In genomic region chrX:84487365-84488353, GRCh38 we compare ENCODE assay signal across 15 cellular contexts. TPM values are rescaled to one million over a fixed set of nuclear protein-coding genes. Genes with fewer than 3 reads are reported as not detected.
A peak's percentile ranks its signal among the peaks of the same experiment; 100 is the strongest.
DNase-seq lines count a peak whose midpoint lies in the region; ATAC-seq, FAIRE-seq and TF ChIP-seq lines count a peak whose summit lies in the region.
"Had no signal": no experiment of that assay in that cellular context is flagged by ENCODE, and none has a peak within 500 bp of the region (broad histone marks: within the 10 kb centered on the region; RNA-seq: fewer than 3 reads in every experiment).

No MANE protein-coding gene starts in this region.

- ATAC-seq in HG02759 (IDR thresholded peaks at IDR 0.05; ENCODE audit: unreplicated experiment) = peak; percentile 100
- ATAC-seq in HG03520 (IDR thresholded peaks at IDR 0.05; ENCODE audit: unreplicated experiment) = peak; percentile 98
- no peak for ATAC-seq in heart left ventricle
- ATAC-seq: mucosa of descending colon had no signal

- H3K9me3 Mint-ChIP-seq in osteocyte (ENCODE audit: unreplicated experiment) = peaks cover 29% of the 10 kb centered on the region

- H3K36me3 Mint-ChIP-seq in osteocyte (ENCODE audit: unreplicated experiment) = peaks cover 9% of the 10 kb centered on the region

- H3K36me3 ChIP-seq in SK-N-SH (replicated peaks in 1 of 2; ENCODE audit: control insufficient read depth in 1 of 2, insufficient read depth in 2 of 2, low read length in 1 of 2) = peaks cover 2 to 5% of the 10 kb centered on the region in 2 experiments
- H3K36me3 ChIP-seq in heart left ventricle = no peaks in the 10 kb centered on the region

- no peaks in the 10 kb centered on the region for H3F3A ChIP-seq in SK-N-SH (replicated peaks; ENCODE audit: insufficient read depth)

- intact Hi-C loops in heart left ventricle (cut with DNase I) = no loop called here

- FAIRE-seq in GM19239 (lab: Jason Lieb, UNC) = peak; percentile 93

- H3K79me2 ChIP-seq in SK-N-SH (ENCODE audit: insufficient read depth) = no peaks in the 10 kb centered on the region

- H3K27me3 ChIP-seq in SK-N-SH (ENCODE audit: insufficient read depth) (no peaks in the 10 kb centered on the region), heart left ventricle (no peaks in the 10 kb centered on the region)

- no peak overlapping the region for H3K27ac Mint-ChIP-seq in osteocyte (ENCODE audit: unreplicated experiment)
- H3K27ac Mint-ChIP-seq: IgD-negative memory B cell had no signal

- no peak for TF ChIP-seq RAD21 in SK-N-SH (IDR thresholded peaks at IDR 0.05; ENCODE audit: low read length)

- TF ChIP-seq EP300 in SK-N-SH (IDR thresholded peaks at IDR 0.05; ENCODE audit: borderline replicate concordance in 1 of 2, low read depth in 1 of 2, low read length in 1 of 2) = no peak

- H3K9me2 ChIP-seq in SK-N-SH = no peaks in the 10 kb centered on the region

- no peak overlapping the region for H3K4me3 Mint-ChIP-seq in osteocyte (ENCODE audit: unreplicated experiment)
- H3K4me3 Mint-ChIP-seq: IgD-negative memory B cell had no signal

- CTCF ChIA-PET in SK-N-SH (lab: Yijun Ruan, JAX) = no interaction called here

- no peaks in the 10 kb centered on the region for H3K4me1 Mint-ChIP-seq in osteocyte (ENCODE audit: unreplicated experiment)

- POLR2A ChIA-PET in SK-N-SH (lab: Yijun Ruan, JAX) = no interaction called here

- no peaks in the 10 kb centered on the region for H4K20me1 ChIP-seq in SK-N-SH (ENCODE audit: insufficient read depth)

- no peak overlapping the region for H3K27ac ChIP-seq in SK-N-SH (ENCODE audit: low read depth in 2 of 2, low read length in 1 of 2)
- H3K27ac ChIP-seq in heart left ventricle = no peak overlapping the region
- H3K27ac ChIP-seq: skin epidermis had no signal

- no peaks in the 10 kb centered on the region for H3K9me3 ChIP-seq in SK-N-SH
- peaks cover 0 to 17% (median 0%) of the 10 kb centered on the region in 12 donors for H3K9me3 ChIP-seq in heart left ventricle
- H3K9me3 ChIP-seq: mucosa of descending colon had no signal

- H2AFZ ChIP-seq in SK-N-SH (ENCODE audit: low read depth) = no peak overlapping the region

- H3K27me3 Mint-ChIP-seq in osteocyte (ENCODE audit: unreplicated experiment) = no peaks in the 10 kb centered on the region
- H3K27me3 Mint-ChIP-seq: IgD-negative memory B cell had no signal

- peak; percentile 34 for DNase-seq in CD1c-positive myeloid dendritic cell (ENCODE audit: extremely low spot score)
- DNase-seq in GM19239 (ENCODE audit: insufficient read length, low spot score) = no peak
- DNase-seq in germinal center (ENCODE audit: low spot score) = no peak
- DNase-seq in SK-N-SH = no peak
- DNase-seq in heart left ventricle = no peak
- DNase-seq in osteocyte (ENCODE audit: extremely low spot score, unreplicated experiment) = no peak
- DNase-seq: activated T-cell treated with anti-CD3 and anti-CD28 coated beads, Interleukin-2, amount 50 U/mL, for 1 hour; mucosa of descending colon; NCI-H524 treated with DMSO at 0.1 percent for 48 hours; stimulated activated naive CD4-positive, alpha-beta T cell treated with Interleukin-2 at 50 U/mL for 16 hours; T-helper 2 cell had no signal

- 52% methylated on average over 3 of the region's 3 CpGs for WGBS in SK-N-SH (ENCODE audit: low lambda C conversion rate)
- WGBS in heart left ventricle, 4 donors = 69 to 92% (median 83%) methylated on average over 3 of the region's 3 CpGs

- H3K4me1 ChIP-seq in SK-N-SH (ENCODE audit: control insufficient read depth in 1 of 2, insufficient read depth in 2 of 2, low read depth in 1 of 2, low read length in 1 of 2) = no peaks in the 10 kb centered on the region
- no peaks in the 10 kb centered on the region for H3K4me1 ChIP-seq in heart left ventricle

- no peak overlapping the region for H3K4me2 ChIP-seq in SK-N-SH

- no peak for TF ChIP-seq POLR2A in heart left ventricle (IDR thresholded peaks at IDR 0.05)

- TF ChIP-seq CTCF in SK-N-SH (IDR thresholded peaks at IDR 0.05) (no peak), heart left ventricle (IDR thresholded peaks at IDR 0.05) (no peak), osteocyte (IDR thresholded peaks at IDR 0.05) (no peak)

- no peak overlapping the region for H3K9ac ChIP-seq in SK-N-SH

- H3K4me3 ChIP-seq in SK-N-SH (ENCODE audit: low read depth in 2 of 2, low read length in 1 of 2) = no peak overlapping the region
- H3K4me3 ChIP-seq in heart left ventricle = no peak overlapping the region
- H3K4me3 ChIP-seq: mucosa of descending colon, skin epidermis had no signal

TF ChIP-seq in SK-N-SH, 30 proteins besides CTCF, POLR2A, EP300 and RAD21:
- TF ChIP-seq FOSL2 (IDR thresholded peaks at IDR 0.05; ENCODE audit: borderline replicate concordance, low read depth) (no peak), NFIC (IDR thresholded peaks at IDR 0.05; ENCODE audit: borderline replicate concordance) (no peak), ELF1 (IDR thresholded peaks at IDR 0.05) (no peak), RXRA (IDR thresholded peaks at IDR 0.05; ENCODE audit: borderline replicate concordance, low read depth) (no peak), FOXJ3 (CRISPR knock-in tag; IDR thresholded peaks at IDR 0.05) (no peak), RFX5 (IDR thresholded peaks at IDR 0.05; ENCODE audit: low read length) (no peak), TCF12 (IDR thresholded peaks at IDR 0.05) (no peak), JUND (IDR thresholded peaks at IDR 0.05) (no peak), TEAD4 (IDR thresholded peaks at IDR 0.05; ENCODE audit: borderline replicate concordance, insufficient read depth) (no peak), GATA2 (CRISPR knock-in tag; IDR thresholded peaks at IDR 0.05) (no peak), EZH2phosphoT487 (IDR thresholded peaks at IDR 0.05; ENCODE audit: borderline replicate concordance, low read depth) (no peak), FOXM1 (IDR thresholded peaks at IDR 0.05; ENCODE audit: low read depth) (no peak), RCOR1 (IDR thresholded peaks at IDR 0.05; ENCODE audit: low read length) (no peak), GABPA (IDR thresholded peaks at IDR 0.05; ENCODE audit: low read depth) (no peak), TAF1 (IDR thresholded peaks at IDR 0.05; ENCODE audit: borderline replicate concordance, low read depth, low read length) (no peak), SMC3 (IDR thresholded peaks at IDR 0.05; ENCODE audit: low read depth, low read length) (no peak), SIN3A (IDR thresholded peaks at IDR 0.05; ENCODE audit: borderline replicate concordance, low read depth, low read length) (no peak)
- TF ChIP-seq, protein P1, sequence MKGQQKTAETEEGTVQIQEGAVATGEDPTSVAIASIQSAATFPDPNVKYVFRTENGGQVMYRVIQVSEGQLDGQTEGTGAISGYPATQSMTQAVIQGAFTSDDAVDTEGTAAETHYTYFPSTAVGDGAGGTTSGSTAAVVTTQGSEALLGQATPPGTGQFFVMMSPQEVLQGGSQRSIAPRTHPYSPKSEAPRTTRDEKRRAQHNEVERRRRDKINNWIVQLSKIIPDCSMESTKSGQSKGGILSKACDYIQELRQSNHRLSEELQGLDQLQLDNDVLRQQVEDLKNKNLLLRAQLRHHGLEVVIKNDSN (IDR thresholded peaks at IDR 0.05; ENCODE audit: borderline replicate concordance, low read depth) = no peak
- TF ChIP-seq, protein P2, sequence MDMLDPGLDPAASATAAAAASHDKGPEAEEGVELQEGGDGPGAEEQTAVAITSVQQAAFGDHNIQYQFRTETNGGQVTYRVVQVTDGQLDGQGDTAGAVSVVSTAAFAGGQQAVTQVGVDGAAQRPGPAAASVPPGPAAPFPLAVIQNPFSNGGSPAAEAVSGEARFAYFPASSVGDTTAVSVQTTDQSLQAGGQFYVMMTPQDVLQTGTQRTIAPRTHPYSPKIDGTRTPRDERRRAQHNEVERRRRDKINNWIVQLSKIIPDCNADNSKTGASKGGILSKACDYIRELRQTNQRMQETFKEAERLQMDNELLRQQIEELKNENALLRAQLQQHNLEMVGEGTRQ (IDR thresholded peaks at IDR 0.05; ENCODE audit: borderline replicate concordance, low read depth, low read length) = no peak

RNA-seq across cellular contexts. Expression of gene HDX, which starts 14.6 kb away (rescaled TPM):
- polyA plus RNA-seq in SK-N-SH (2012; rRNA removed) = 1.2 and 1.6 TPM in 2 replicates
- polyA plus RNA-seq in SK-N-SH (2012; cell fraction: cytosol; rRNA removed) = 1.8 and 2.2 TPM in 2 replicates
- 1.2 and 2.3 TPM in 2 replicates for polyA plus RNA-seq in SK-N-SH (2012; cell fraction: nucleus; rRNA removed)
- 1 to 10 TPM in 8 of 9 donors, under 1 TPM in 1; 0.90 to 3.4 (median 1.7) TPM for total RNA-seq in heart left ventricle
- polyA plus RNA-seq in heart left ventricle = under 1 TPM; 0.34 to 0.37 TPM
- total RNA-seq in osteocyte = 5.4 and 6.4 TPM in 2 replicates

Comparison
In these comparisons a context has a peak if more than half of its experiments do, and no peak if none do; other contexts are left out.
1. ATAC-seq: peak in HG02759 (single experiment) and HG03520 (single experiment); none in heart left ventricle (0 of 4).